11 cellular contexts compared by ENCODE assay signal in genomic region chr4:101355767-101356702, GRCh38. TPM values are rescaled to one million over a fixed set of nuclear protein-coding genes. Genes with fewer than 3 reads are reported as not detected.
A peak's percentile ranks its signal among the peaks of the same experiment; 100 is the strongest.
DNase-seq lines count a peak whose midpoint lies in the region; ATAC-seq, FAIRE-seq and TF ChIP-seq lines count a peak whose summit lies in the region.
"Had no signal": no experiment of that assay in that cellular context is flagged by ENCODE, and none has a peak within 500 bp of the region (broad histone marks: within the 10 kb centered on the region; RNA-seq: fewer than 3 reads in every experiment).

No MANE protein-coding gene starts in this region.

- H3K27ac ChIP-seq in right cardiac atrium (ENCODE audit: low read length), result no peak overlapping the region

- no peak overlapping the region for H3K4me3 Mint-ChIP-seq in activated naive CD8-positive, alpha-beta T cell treated with anti-CD3 and anti-CD28 coated beads for 36 hours
- H3K4me3 Mint-ChIP-seq in activated CD4-positive, alpha-beta T cell treated with anti-CD3 and anti-CD28 coated beads, Interleukin-2, amount 10 ng/mL, durations not matched to agents 7 days and 5 days, result no peak overlapping the region
- no peak overlapping the region for H3K4me3 Mint-ChIP-seq in T-cell
- H3K4me3 Mint-ChIP-seq: activated naive CD8-positive, alpha-beta T cell; CD14-positive monocyte; stimulated activated memory B cell treated with anti-CD40 and anti-IgM and Interleukin-4, amounts not matched to agents 10 μg/mL and 1 μg/mL and 100 μg/mL, for 72 hours had no signal

- POLR2A ChIA-PET in activated CD4-positive, alpha-beta T cell treated with anti-CD3 and anti-CD28 coated beads, Interleukin-2, amount 10 ng/mL, durations not matched to agents 7 days and 5 days (lab: Charles Lee), result no interaction called here
- POLR2A ChIA-PET in T-cell (lab: Charles Lee), result interaction anchor here (0.5 to 0.6 kb wide), 2 partner anchors 82 to 1716 kb away, joined by 3 to 4 read pairs; no protein-coding TSS in a partner anchor

- DNase-seq in Right ventricle myocardium superior, result no peak
- DNase-seq in right cardiac atrium, result no peak
- DNase-seq in iris pigment epithelial cell (ENCODE audit: low read depth), result peak; percentile 96
- peak; percentile 66 for DNase-seq in urothelium cell line (ENCODE audit: low spot score)
- no peak for DNase-seq in activated naive CD8-positive, alpha-beta T cell treated with anti-CD3 and anti-CD28 coated beads for 36 hours
- no peak for DNase-seq in activated CD4-positive, alpha-beta T cell treated with anti-CD3 and anti-CD28 coated beads, Interleukin-2, amount 10 ng/mL, durations not matched to agents 7 days and 5 days
- DNase-seq in T-cell, result no peak

- WGBS in right cardiac atrium, result 61% methylated on average over 8 of the region's 8 CpGs

- ATAC-seq in Right ventricle myocardium superior (ENCODE audit: poor library complexity) (peak; percentile 45), right cardiac atrium (no peak), T-cell (replicated peaks in 1 of 4) (no peak)

- no peaks in the 10 kb centered on the region for H3K36me3 Mint-ChIP-seq in activated naive CD8-positive, alpha-beta T cell treated with anti-CD3 and anti-CD28 coated beads for 36 hours
- H3K36me3 Mint-ChIP-seq in activated CD4-positive, alpha-beta T cell treated with anti-CD3 and anti-CD28 coated beads, Interleukin-2, amount 10 ng/mL, durations not matched to agents 7 days and 5 days (ENCODE audit: low read depth), result no peaks in the 10 kb centered on the region
- no peaks in the 10 kb centered on the region for H3K36me3 Mint-ChIP-seq in T-cell
- H3K36me3 Mint-ChIP-seq: activated naive CD8-positive, alpha-beta T cell; CD14-positive monocyte; stimulated activated memory B cell treated with anti-CD40 and anti-IgM and Interleukin-4, amounts not matched to agents 10 μg/mL and 1 μg/mL and 100 μg/mL, for 72 hours had no signal

- intact Hi-C loops in Right ventricle myocardium superior (cut with DNase I), result no loop called here
- intact Hi-C loops in right cardiac atrium (cut with DNase I), result no loop called here

- peak; percentile 27 for FAIRE-seq in urothelium cell line (lab: Jason Lieb, UNC)

- TF ChIP-seq CTCF in WI38 (IDR thresholded peaks at IDR 0.05; ENCODE audit: low read depth, low read length), result no peak

- H3K4me1 Mint-ChIP-seq in activated naive CD8-positive, alpha-beta T cell treated with anti-CD3 and anti-CD28 coated beads for 36 hours, result no peaks in the 10 kb centered on the region
- no peaks in the 10 kb centered on the region for H3K4me1 Mint-ChIP-seq in activated CD4-positive, alpha-beta T cell treated with anti-CD3 and anti-CD28 coated beads, Interleukin-2, amount 10 ng/mL, durations not matched to agents 7 days and 5 days
- no peaks in the 10 kb centered on the region for H3K4me1 Mint-ChIP-seq in T-cell

- no peaks in the 10 kb centered on the region for H3K27me3 ChIP-seq in right cardiac atrium (ENCODE audit: control insufficient read depth, insufficient read depth)

- no peak overlapping the region for H3K27ac Mint-ChIP-seq in activated naive CD8-positive, alpha-beta T cell treated with anti-CD3 and anti-CD28 coated beads for 36 hours
- H3K27ac Mint-ChIP-seq in activated CD4-positive, alpha-beta T cell treated with anti-CD3 and anti-CD28 coated beads, Interleukin-2, amount 10 ng/mL, durations not matched to agents 7 days and 5 days, result no peak overlapping the region
- no peak overlapping the region for H3K27ac Mint-ChIP-seq in T-cell
- H3K27ac Mint-ChIP-seq: activated naive CD8-positive, alpha-beta T cell; CD14-positive monocyte; stimulated activated memory B cell treated with anti-CD40 and anti-IgM and Interleukin-4, amounts not matched to agents 10 μg/mL and 1 μg/mL and 100 μg/mL, for 72 hours had no signal

- H3K4me3 ChIP-seq in right cardiac atrium (ENCODE audit: low read length) (no peak overlapping the region), WI38 (ENCODE audit: low read depth, low read length) (peak overlapping the region; percentile 40)

- H3K4me1 ChIP-seq in right cardiac atrium (ENCODE audit: control insufficient read depth, insufficient read depth, low read length), result no peaks in the 10 kb centered on the region

- CTCF ChIA-PET in activated CD4-positive, alpha-beta T cell treated with anti-CD3 and anti-CD28 coated beads, Interleukin-2, amount 10 ng/mL, durations not matched to agents 7 days and 5 days (lab: Charles Lee), result no interaction called here
- CTCF ChIA-PET in T-cell (lab: Charles Lee), result no interaction called here

- H3K9me3 Mint-ChIP-seq in activated naive CD8-positive, alpha-beta T cell treated with anti-CD3 and anti-CD28 coated beads for 36 hours, result no peaks in the 10 kb centered on the region
- no peaks in the 10 kb centered on the region for H3K9me3 Mint-ChIP-seq in activated CD4-positive, alpha-beta T cell treated with anti-CD3 and anti-CD28 coated beads, Interleukin-2, amount 10 ng/mL, durations not matched to agents 7 days and 5 days
- no peaks in the 10 kb centered on the region for H3K9me3 Mint-ChIP-seq in T-cell
- H3K9me3 Mint-ChIP-seq: stimulated activated memory B cell treated with anti-CD40 and anti-IgM and Interleukin-4, amounts not matched to agents 10 μg/mL and 1 μg/mL and 100 μg/mL, for 72 hours had no signal

- H3K9me3 ChIP-seq in right cardiac atrium (ENCODE audit: control insufficient read depth, low read length), result no peaks in the 10 kb centered on the region

- peaks cover 24% of the 10 kb centered on the region for H3K27me3 Mint-ChIP-seq in activated naive CD8-positive, alpha-beta T cell treated with anti-CD3 and anti-CD28 coated beads for 36 hours
- H3K27me3 Mint-ChIP-seq in activated CD4-positive, alpha-beta T cell treated with anti-CD3 and anti-CD28 coated beads, Interleukin-2, amount 10 ng/mL, durations not matched to agents 7 days and 5 days, result peaks cover 38% of the 10 kb centered on the region
- H3K27me3 Mint-ChIP-seq in T-cell, result peaks cover 6 to 24% of the 10 kb centered on the region in 2 donors
- H3K27me3 Mint-ChIP-seq: stimulated activated memory B cell treated with anti-CD40 and anti-IgM and Interleukin-4, amounts not matched to agents 10 μg/mL and 1 μg/mL and 100 μg/mL, for 72 hours had no signal

RNA-seq across cellular contexts. Expression of gene PPP3CA, which starts 8.7 kb away (rescaled TPM):
- total RNA-seq in Right ventricle myocardium superior (20.5 TPM), right cardiac atrium (10 to 100 TPM; 16.9 to 27.2 (median 20.1) TPM), T-cell (10 to 100 TPM; 28.2 to 35.7 (median 33.5) TPM)
- 8.3 TPM for polyA plus RNA-seq in right cardiac atrium
- total RNA-seq in activated naive CD8-positive, alpha-beta T cell treated with anti-CD3 and anti-CD28 coated beads for 36 hours, result 10 to 100 TPM; 14.5 to 16.4 TPM
- total RNA-seq in activated CD4-positive, alpha-beta T cell treated with anti-CD3 and anti-CD28 coated beads, Interleukin-2, amount 10 ng/mL, durations not matched to agents 7 days and 5 days, result 10 to 100 TPM; 24.6 to 25.9 TPM

Comparison
In these comparisons a context has a peak if more than half of its experiments do, and no peak if none do; other contexts are left out.
1. DNase-seq: peak in iris pigment epithelial cell (single experiment) and urothelium cell line (single experiment); none in Right ventricle myocardium superior (single experiment), right cardiac atrium (0 of 3), activated naive CD8-positive, alpha-beta T cell treated with anti-CD3 and anti-CD28 coated beads for 36 hours (single experiment), activated CD4-positive, alpha-beta T cell treated with anti-CD3 and anti-CD28 coated beads, Interleukin-2, amount 10 ng/mL, durations not matched to agents 7 days and 5 days (single experiment) and T-cell (0 of 34).